Comparison of ENCODE assay signal across 8 cellular contexts in genomic region chr5:53008751-53009150, GRCh38. TPM values are rescaled to one million over a fixed set of nuclear protein-coding genes. Genes with fewer than 3 reads are reported as not detected.
A peak's percentile ranks its signal among the peaks of the same experiment; 100 is the strongest.
DNase-seq lines count a peak whose midpoint lies in the region; ATAC-seq and TF ChIP-seq lines count a peak whose summit lies in the region.

No MANE protein-coding gene starts in this region.

- ATAC-seq in GM19372 (IDR thresholded peaks at IDR 0.05; ENCODE audit: low read depth, unreplicated experiment) (peak; percentile 72), HG03159 (IDR thresholded peaks at IDR 0.05; ENCODE audit: unreplicated experiment) (peak; percentile 99)

- no peaks in the 10 kb centered on the region for H3K27me3 ChIP-seq in ascending aorta
- no peaks in the 10 kb centered on the region for H3K27me3 ChIP-seq in colonic mucosa

- TF ChIP-seq CTCF in ascending aorta (IDR thresholded peaks at IDR 0.05): no peak
- no peak for TF ChIP-seq CTCF in colonic mucosa (IDR thresholded peaks at IDR 0.05)

- intact Hi-C loops in ascending aorta (cut with DNase I): no loop called here
- intact Hi-C loops in colonic mucosa (cut with DNase I): no loop called here

- no peaks in the 10 kb centered on the region for H3K36me3 ChIP-seq in ascending aorta
- H3K36me3 ChIP-seq in colonic mucosa: no peaks in the 10 kb centered on the region

- DNase-seq in ACHN (peak; percentile 31), ascending aorta (ENCODE audit: low spot score in 2 of 2) (no peak), NK-92 (lab: John Stamatoyannopoulos, UW; ENCODE audit: unreplicated experiment) (no peak), mucosa of gallbladder (ENCODE audit: low spot score) (no peak), colonic mucosa (no peak)
- peak; percentile 52 to 59 for DNase-seq in activated T-cell treated with anti-CD3 and anti-CD28 coated beads, Interleukin-2, amount 50 U/mL, for 48 hours

- in situ Hi-C loops in ACHN (cut with HindIII; ENCODE audit: low pct_ligation_motif_present, low pct_unique_long_range_greater_than_20kb, low sequenced_read_pairs): no loop called here

- H3K4me1 ChIP-seq in ascending aorta (no peaks in the 10 kb centered on the region), colonic mucosa (peaks cover 3% of the 10 kb centered on the region)

- no peak overlapping the region for H3K9ac ChIP-seq in colonic mucosa (ENCODE audit: low read depth in 2 of 2, low read length in 2 of 2)

- H3K9me3 ChIP-seq in ascending aorta: no peaks in the 10 kb centered on the region
- H3K9me3 ChIP-seq in colonic mucosa: no peaks in the 10 kb centered on the region

- H3K4me3 ChIP-seq in ascending aorta: no peak overlapping the region
- no peak overlapping the region for H3K4me3 ChIP-seq in colonic mucosa

- H3K27ac ChIP-seq in ascending aorta (no peak overlapping the region), colonic mucosa (no peak overlapping the region)

RNA-seq across cellular contexts. Expression of gene ITGA2, which starts 19.6 kb away (rescaled TPM):
- total RNA-seq in ascending aorta (3.2 TPM), mucosa of gallbladder (13.0 TPM), colonic mucosa (10 to 100 TPM; 18.3 to 19.7 TPM)

Comparison
In these comparisons a context has a peak if more than half of its experiments do, and no peak if none do; other contexts are left out.
1. DNase-seq: peak in ACHN (single experiment) and activated T-cell treated with anti-CD3 and anti-CD28 coated beads, Interleukin-2, amount 50 U/mL, for 48 hours (2 of 2); none in ascending aorta (0 of 2), NK-92 (single experiment), mucosa of gallbladder (single experiment) and colonic mucosa (single experiment).